In the genomic region with DNA sequence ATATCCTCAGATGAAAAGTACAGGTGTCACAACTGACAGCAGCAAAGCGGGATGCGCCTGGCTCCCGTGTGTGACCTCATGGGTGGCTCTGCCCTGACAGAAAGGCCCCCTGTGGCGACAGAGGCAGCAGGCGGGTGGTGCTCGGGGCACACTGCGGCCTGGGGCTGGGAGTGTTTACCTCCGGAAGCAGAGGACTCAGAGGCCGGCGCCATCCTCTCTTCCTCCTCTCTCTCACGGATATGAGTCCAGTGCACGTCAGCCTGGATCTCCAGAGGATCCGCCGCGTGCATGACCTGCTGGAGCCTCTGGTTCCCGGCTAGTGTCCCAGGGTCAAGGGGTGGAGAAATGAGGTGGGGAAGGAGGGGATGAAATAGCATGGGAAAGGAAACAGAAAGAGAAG, we compare ENCODE assay signal across 18 cellular contexts. TPM values are rescaled to one million over a fixed set of nuclear protein-coding genes. Genes with fewer than 3 reads are reported as not detected.
DNase-seq lines count a peak whose midpoint lies in the region; ATAC-seq, FAIRE-seq and TF ChIP-seq lines count a peak whose summit lies in the region.
"Had no signal": no experiment of that assay in that cellular context is flagged by ENCODE, and none has a peak within 500 bp of the region (broad histone marks: within the 10 kb centered on the region; RNA-seq: fewer than 3 reads in every experiment).

No MANE protein-coding gene starts in this region.

- ATAC-seq in body of pancreas, result no peak
- ATAC-seq: CD8-positive, alpha-beta T cell had no signal

- TF ChIP-seq CTCF in astrocyte (IDR thresholded peaks at IDR 0.05; ENCODE audit: insufficient read depth, low read depth, low read length) (no peak), body of pancreas (IDR thresholded peaks at IDR 0.05) (no peak)

- no peaks in the 10 kb centered on the region for H3K27me3 Mint-ChIP-seq in astrocyte (ENCODE audit: low read depth, unreplicated experiment)
- no peaks in the 10 kb centered on the region for H3K27me3 Mint-ChIP-seq in activated CD4-positive, alpha-beta memory T cell treated with anti-CD3 and anti-CD28 coated beads, Interleukin-2, amount 10 ng/mL, durations not matched to agents 7 days and 5 days
- H3K27me3 Mint-ChIP-seq: B cell had no signal

- H4K20me1 ChIP-seq in astrocyte (ENCODE audit: insufficient read depth, low read length), result peaks cover 6% of the 10 kb centered on the region

- no peak for TF ChIP-seq POLR2A in body of pancreas (IDR thresholded peaks at IDR 0.05)

- H3K79me2 ChIP-seq in astrocyte (ENCODE audit: insufficient read depth, low read length), result no peaks in the 10 kb centered on the region

- H3K27ac ChIP-seq in astrocyte (ENCODE audit: low read depth, low read length) (no peak overlapping the region), body of pancreas (no peak overlapping the region)
- H3K27ac ChIP-seq: BLaER1 treated with 17β-estradiol and CSF1 and Interleukin-3, amounts not matched to agents 10 nM and 100 nM had no signal

- H3K4me1 ChIP-seq in astrocyte (ENCODE audit: insufficient read depth, low read length), result no peaks in the 10 kb centered on the region
- H3K4me1 ChIP-seq in body of pancreas, result no peaks in the 10 kb centered on the region
- H3K4me1 ChIP-seq: Caco-2 had no signal

- H3K4me2 ChIP-seq in astrocyte (ENCODE audit: low read length), result no peak overlapping the region
- H3K4me2 ChIP-seq: BLaER1 treated with 17β-estradiol and CSF1 and Interleukin-3, amounts not matched to agents 10 nM and 100 nM had no signal

- no peak overlapping the region for H3K4me3 ChIP-seq in astrocyte (ENCODE audit: insufficient read depth, low read depth, low read length)
- H3K4me3 ChIP-seq in body of pancreas, result no peak overlapping the region
- H3K4me3 ChIP-seq: BLaER1 treated with 17β-estradiol and CSF1 and Interleukin-3, amounts not matched to agents 10 nM and 100 nM had no signal

- no peak overlapping the region for H3K9ac ChIP-seq in astrocyte (ENCODE audit: low read length)
- H3K9ac ChIP-seq: BLaER1 treated with 17β-estradiol and CSF1 and Interleukin-3, amounts not matched to agents 10 nM and 100 nM had no signal

- no peak for FAIRE-seq in astrocyte (lab: Jason Lieb, UNC)
- FAIRE-seq: D721Med, GM12892, H1 had no signal

- H3K9me3 Mint-ChIP-seq in astrocyte (ENCODE audit: unreplicated experiment), result no peaks in the 10 kb centered on the region
- H3K9me3 Mint-ChIP-seq in activated CD4-positive, alpha-beta memory T cell treated with anti-CD3 and anti-CD28 coated beads, Interleukin-2, amount 10 ng/mL, durations not matched to agents 7 days and 5 days, result no peaks in the 10 kb centered on the region
- H3K9me3 Mint-ChIP-seq: CD8-positive, alpha-beta T cell; H9 had no signal

- peaks cover 2% of the 10 kb centered on the region for H3K36me3 ChIP-seq in astrocyte (ENCODE audit: insufficient read depth, low read length)
- no peaks in the 10 kb centered on the region for H3K36me3 ChIP-seq in body of pancreas (replicated peaks in 1 of 2; ENCODE audit: insufficient read depth in 1 of 2, low read depth in 2 of 2)

- H3K9me3 ChIP-seq in astrocyte (ENCODE audit: insufficient read depth, low read depth, low read length) (no peaks in the 10 kb centered on the region), body of pancreas (no peaks in the 10 kb centered on the region)
- H3K9me3 ChIP-seq: BLaER1 treated with 17β-estradiol and CSF1 and Interleukin-3, amounts not matched to agents 10 nM and 100 nM; Caco-2 had no signal

- POLR2A ChIA-PET in activated CD4-positive, alpha-beta memory T cell treated with anti-CD3 and anti-CD28 coated beads, Interleukin-2, amount 10 ng/mL, durations not matched to agents 7 days and 5 days (lab: Charles Lee), result no interaction called here

- intact Hi-C loops in body of pancreas (cut with DNase I), result no loop called here

- H3K4me3 Mint-ChIP-seq in astrocyte (ENCODE audit: unreplicated experiment), result no peak overlapping the region
- H3K4me3 Mint-ChIP-seq in activated CD4-positive, alpha-beta memory T cell treated with anti-CD3 and anti-CD28 coated beads, Interleukin-2, amount 10 ng/mL, durations not matched to agents 7 days and 5 days, result no peak overlapping the region
- H3K4me3 Mint-ChIP-seq: B cell; CD8-positive, alpha-beta T cell; H9 had no signal

- 88% methylated on average over 14 to 16 of the region's 16 CpGs for WGBS in body of pancreas, 2 donors

- no peaks in the 10 kb centered on the region for H3K27me3 ChIP-seq in astrocyte (ENCODE audit: insufficient read depth, low read length)
- H3K27me3 ChIP-seq in body of pancreas, result no peaks in the 10 kb centered on the region
- H3K27me3 ChIP-seq: BLaER1 treated with 17β-estradiol and CSF1 and Interleukin-3, amounts not matched to agents 10 nM and 100 nM had no signal

- H2AFZ ChIP-seq in astrocyte (ENCODE audit: low read depth, low read length), result no peak overlapping the region

- CTCF ChIA-PET in activated CD4-positive, alpha-beta memory T cell treated with anti-CD3 and anti-CD28 coated beads, Interleukin-2, amount 10 ng/mL, durations not matched to agents 7 days and 5 days (lab: Charles Lee), result interaction anchor here (5.6 kb wide), 1 partner anchor 249 kb away, joined by 89 read pairs; a partner anchor contains a TSS

- H3K4me1 Mint-ChIP-seq in astrocyte (ENCODE audit: low read depth, unreplicated experiment), result peaks cover 10% of the 10 kb centered on the region
- H3K4me1 Mint-ChIP-seq in activated CD4-positive, alpha-beta memory T cell treated with anti-CD3 and anti-CD28 coated beads, Interleukin-2, amount 10 ng/mL, durations not matched to agents 7 days and 5 days, result no peaks in the 10 kb centered on the region

- DNase-seq in ELR (ENCODE audit: low read depth) (peak; percentile 72), NCI-H146 treated with DMSO at 0.1 percent for 48 hours (lab: John Stamatoyannopoulos, UW; ENCODE audit: unreplicated experiment) (peak; percentile 56), astrocyte (ENCODE audit: low read depth) (no peak), lung microvascular endothelial cell (ENCODE audit: low read depth in 2 of 2) (peak; percentile 65 to 89), T-helper 9 cell (no peak), body of pancreas (no peak), NCI-H2029 treated with DMSO at 0.1 percent for 48 hours (lab: John Stamatoyannopoulos, UW) (no peak)
- DNase-seq in activated CD4-positive, alpha-beta memory T cell treated with anti-CD3 and anti-CD28 coated beads, Interleukin-2, amount 10 ng/mL, durations not matched to agents 7 days and 5 days, result no peak
- DNase-seq: Caco-2; CD8-positive, alpha-beta T cell; GDM1; H9; IMR-90 had no signal

- peaks cover 11% of the 10 kb centered on the region for H3K36me3 Mint-ChIP-seq in astrocyte (ENCODE audit: low read depth, unreplicated experiment)
- H3K36me3 Mint-ChIP-seq in activated CD4-positive, alpha-beta memory T cell treated with anti-CD3 and anti-CD28 coated beads, Interleukin-2, amount 10 ng/mL, durations not matched to agents 7 days and 5 days (ENCODE audit: low read depth), result peaks cover 7% of the 10 kb centered on the region

- peak overlapping the region; percentile 72 for H3K27ac Mint-ChIP-seq in astrocyte (ENCODE audit: unreplicated experiment)
- H3K27ac Mint-ChIP-seq in activated CD4-positive, alpha-beta memory T cell treated with anti-CD3 and anti-CD28 coated beads, Interleukin-2, amount 10 ng/mL, durations not matched to agents 7 days and 5 days, result no peak overlapping the region
- H3K27ac Mint-ChIP-seq: CD8-positive, alpha-beta T cell had no signal

RNA-seq across cellular contexts. Expression of a gene that starts 53.2 kb away (rescaled TPM):
- total RNA-seq in astrocyte (30.5 and 35.1 TPM in 2 replicates), lung microvascular endothelial cell (39.4 and 43.3 TPM in 2 replicates), body of pancreas (1 to 10 TPM; 4.0 to 9.3 TPM)
- total RNA-seq in activated CD4-positive, alpha-beta memory T cell treated with anti-CD3 and anti-CD28 coated beads, Interleukin-2, amount 10 ng/mL, durations not matched to agents 7 days and 5 days, result 10 to 100 TPM; 21.4 to 25.7 TPM

Comparison
In these comparisons a context has a peak if more than half of its experiments do, and no peak if none do; other contexts are left out.
1. DNase-seq: peak in ELR (single experiment), NCI-H146 treated with DMSO at 0.1 percent for 48 hours (single experiment) and lung microvascular endothelial cell (2 of 2); none in astrocyte (single experiment), T-helper 9 cell (single experiment), body of pancreas (0 of 4), activated CD4-positive, alpha-beta memory T cell treated with anti-CD3 and anti-CD28 coated beads, Interleukin-2, amount 10 ng/mL, durations not matched to agents 7 days and 5 days (single experiment) and NCI-H2029 treated with DMSO at 0.1 percent for 48 hours (single experiment).